ENCODE assay signal across 8 cellular contexts in genomic region chr1:40478276-40478675, GRCh38. TPM values are rescaled to one million over a fixed set of nuclear protein-coding genes. Genes with fewer than 3 reads are reported as not detected.
DNase-seq lines count a peak whose midpoint lies in the region; ATAC-seq and TF ChIP-seq lines count a peak whose summit lies in the region.

No MANE protein-coding gene starts in this region.

- no peaks in the 10 kb centered on the region for H4K20me1 ChIP-seq in OCI-LY1 (ENCODE audit: insufficient read depth, low read length)

- intact Hi-C loops in Caco-2 (cut with micrococcal nuclease; ENCODE audit: unreplicated experiment): no loop called here
- intact Hi-C loops in esophagus muscularis mucosa (cut with DNase I): no loop called here

- H3K9me3 Mint-ChIP-seq in Caco-2 (ENCODE audit: unreplicated experiment): peaks cover 16% of the 10 kb centered on the region

- TF ChIP-seq POLR2A in esophagus muscularis mucosa (IDR thresholded peaks at IDR 0.05; ENCODE audit: low read depth): no peak

- no peaks in the 10 kb centered on the region for H3F3A ChIP-seq in OCI-LY1 (ENCODE audit: insufficient read depth, low read length)

- no peak overlapping the region for H3K23ac ChIP-seq in trophoblast cell (ENCODE audit: low read length)

- H3K4me3 Mint-ChIP-seq in Caco-2 (ENCODE audit: unreplicated experiment): peak overlapping the region; percentile 81

- no peaks in the 10 kb centered on the region for H3K27me3 Mint-ChIP-seq in Caco-2 (ENCODE audit: insufficient read depth, unreplicated experiment)

- no peak for TF ChIP-seq EP300 in esophagus muscularis mucosa (IDR thresholded peaks at IDR 0.05)

- no peaks in the 10 kb centered on the region for H3K4me1 ChIP-seq in Caco-2
- peaks cover 15% of the 10 kb centered on the region for H3K4me1 ChIP-seq in OCI-LY1 (ENCODE audit: insufficient read depth, low read length, severe bottlenecking)
- H3K4me1 ChIP-seq in esophagus muscularis mucosa: peaks cover 4 to 16% (median 12%) of the 10 kb centered on the region in 4 donors
- peaks cover 2 to 6% of the 10 kb centered on the region in 2 experiments for H3K4me1 ChIP-seq in trophoblast cell (ENCODE audit: control insufficient read depth in 1 of 2, insufficient read depth in 2 of 2, low read length in 2 of 2)

- H3K27ac ChIP-seq in OCI-LY1 (ENCODE audit: low read depth, low read length, poor library complexity, severe bottlenecking) (no peak overlapping the region), esophagus muscularis mucosa (replicated peaks in 1 of 4) (peak overlapping the region; percentile 65 to 80 (median 76)), trophoblast cell (ENCODE audit: low read depth, low read length) (no peak overlapping the region)

- H3K36me3 Mint-ChIP-seq in Caco-2 (ENCODE audit: insufficient read depth, unreplicated experiment): peaks cover 12% of the 10 kb centered on the region

- 28% methylated on average over 2 of the region's 2 CpGs for WGBS in esophagus muscularis mucosa
- no CpG with 5 or more reads among the region's 2 CpGs for WGBS in trophoblast cell (ENCODE audit: extremely low coverage, insufficient coverage, insufficient read length)

- H2AFZ ChIP-seq in OCI-LY1 (ENCODE audit: low read length) (no peak overlapping the region), trophoblast cell (ENCODE audit: insufficient read depth, low read length, poor library complexity) (no peak overlapping the region)

- H3K9ac ChIP-seq in OCI-LY1 (ENCODE audit: low read length) (peak overlapping the region; percentile 83; the same call in 1 of the 2 replicates), trophoblast cell (ENCODE audit: low read length) (no peak overlapping the region)

- no peak for TF ChIP-seq CTCF in Caco-2 (IDR thresholded peaks at IDR 0.05; ENCODE audit: insufficient read depth in 1 of 2, low read depth in 1 of 2, low read length in 1 of 2, severe bottlenecking in 1 of 2, unreplicated experiment in 1 of 2)
- no peak for TF ChIP-seq CTCF in OCI-LY1 (IDR thresholded peaks at IDR 0.05; ENCODE audit: low read length)
- no peak for TF ChIP-seq CTCF in esophagus muscularis mucosa (IDR thresholded peaks at IDR 0.05)

- H3K27me3 ChIP-seq in Caco-2 (replicated peaks; ENCODE audit: control insufficient read depth, insufficient read depth, low read length) (no peaks in the 10 kb centered on the region), OCI-LY1 (ENCODE audit: insufficient read depth, low read length) (no peaks in the 10 kb centered on the region), esophagus muscularis mucosa (no peaks in the 10 kb centered on the region), trophoblast cell (ENCODE audit: insufficient read depth, low read length) (no peaks in the 10 kb centered on the region)

- H3K14ac ChIP-seq in trophoblast cell (ENCODE audit: low read length): no peak overlapping the region

- DNase-seq in Caco-2 (no peak), esophagus muscularis mucosa (ENCODE audit: extremely low spot score) (no peak), trophoblast cell (no peak)
- DNase-seq in stimulated activated CD4-positive, alpha-beta T cell treated with anti-CD3 and anti-CD28 coated beads, Interleukin-15, amount 100 ng/mL, for 24 hours: no peak
- DNase-seq in activated CD8-positive, alpha-beta memory T cell treated with anti-CD3 and anti-CD28 coated beads for 24 hours: no peak

- no peak overlapping the region for H2BK12ac ChIP-seq in trophoblast cell (ENCODE audit: low read length)

- no TSS peak for BruUV-seq in Caco-2 (replicated peaks; lab: Mats Ljungman, UMichigan)

- H3K79me2 ChIP-seq in OCI-LY1 (ENCODE audit: insufficient read depth, low read length) (no peaks in the 10 kb centered on the region), trophoblast cell (ENCODE audit: control insufficient read depth, insufficient read depth, low read length, poor library complexity) (peaks cover 4% of the 10 kb centered on the region)

- H3K4me2 ChIP-seq in OCI-LY1 (ENCODE audit: low read length) (peak overlapping the region; percentile 92), trophoblast cell (ENCODE audit: low read length) (peak overlapping the region; percentile 86)

- no peak overlapping the region for H4K12ac ChIP-seq in trophoblast cell (ENCODE audit: low read depth, low read length)

- CTCF ChIA-PET in Caco-2 (lab: Charles Lee): no interaction called here

- no peak overlapping the region for H3K4ac ChIP-seq in trophoblast cell (ENCODE audit: low read depth, low read length)

- H2AK5ac ChIP-seq in trophoblast cell (ENCODE audit: low read length): no peak overlapping the region

- no peak overlapping the region for H2BK120ac ChIP-seq in trophoblast cell (ENCODE audit: insufficient read depth, low read length, poor library complexity)

- H3K4me1 Mint-ChIP-seq in Caco-2 (ENCODE audit: low read depth, unreplicated experiment): no peaks in the 10 kb centered on the region

- no peaks in the 10 kb centered on the region for H3K9me2 ChIP-seq in OCI-LY1 (ENCODE audit: low read depth, low read length)

- H3K79me1 ChIP-seq in trophoblast cell (ENCODE audit: low read length): peaks cover 4% of the 10 kb centered on the region

- ATAC-seq in GM21529 (IDR thresholded peaks at IDR 0.05; ENCODE audit: unreplicated experiment): no peak
- ATAC-seq in GM19328 (IDR thresholded peaks at IDR 0.05; ENCODE audit: unreplicated experiment): no peak

- H3K18ac ChIP-seq in trophoblast cell (ENCODE audit: low read length): no peak overlapping the region

- no peak overlapping the region for H2BK5ac ChIP-seq in trophoblast cell (ENCODE audit: low read depth, low read length, poor library complexity)

- H3K36me3 ChIP-seq in Caco-2 (ENCODE audit: control insufficient read depth, insufficient read depth, low read length) (no peaks in the 10 kb centered on the region), OCI-LY1 (ENCODE audit: insufficient read depth, low read length) (peaks cover 22% of the 10 kb centered on the region), esophagus muscularis mucosa (peaks cover 0 to 26% (median 20%) of the 10 kb centered on the region in 4 donors), trophoblast cell (ENCODE audit: control insufficient read depth in 1 of 2, insufficient read depth in 2 of 2, low read length in 2 of 2) (peaks cover 0 to 2% of the 10 kb centered on the region in 2 experiments)

- H4K91ac ChIP-seq in trophoblast cell (ENCODE audit: low read depth, low read length): no peak overlapping the region

- H3K4me3 ChIP-seq in Caco-2 (ENCODE audit: low read depth, low read length): no peak overlapping the region
- H3K4me3 ChIP-seq in OCI-LY1 (ENCODE audit: low read depth, low read length, poor library complexity, severe bottlenecking): peak overlapping the region; percentile 78
- H3K4me3 ChIP-seq in esophagus muscularis mucosa: peak overlapping the region; percentile 87 to 98 (median 90)
- H3K4me3 ChIP-seq in trophoblast cell (ENCODE audit: low read depth, low read length): no peak overlapping the region

- H4K8ac ChIP-seq in trophoblast cell (ENCODE audit: low read depth, low read length): peak overlapping the region; percentile 51

- POLR2A ChIA-PET in Caco-2 (lab: Charles Lee): no interaction called here

- H3K27ac Mint-ChIP-seq in Caco-2 (ENCODE audit: unreplicated experiment): no peak overlapping the region

- H3K9me3 ChIP-seq in Caco-2: peaks cover 8% of the 10 kb centered on the region; the same call in 1 of the 2 replicates
- peaks cover 10% of the 10 kb centered on the region for H3K9me3 ChIP-seq in OCI-LY1 (ENCODE audit: low read length)
- peaks cover 0 to 26% (median 19%) of the 10 kb centered on the region in 4 donors for H3K9me3 ChIP-seq in esophagus muscularis mucosa
- peaks cover 7% of the 10 kb centered on the region for H3K9me3 ChIP-seq in trophoblast cell (ENCODE audit: insufficient read depth, low read depth, low read length)

RNA-seq across cellular contexts. Expression of gene ZFP69, which starts 1.2 kb away (rescaled TPM):
- total RNA-seq in Caco-2 (2022) (2.5 and 2.6 TPM in 2 replicates), esophagus muscularis mucosa (1 to 10 TPM; 2.5 to 5.8 (median 4.4) TPM)
- 1.8 TPM in 2 replicates for polyA plus RNA-seq in trophoblast cell (2013)

RNA-seq across cellular contexts. Expression of gene ZFP69B, which starts 28.0 kb away (rescaled TPM):
- 1.2 TPM in 2 replicates for total RNA-seq in Caco-2 (2022)
- under 1 TPM; 0.66 to 0.91 (median 0.79) TPM for total RNA-seq in esophagus muscularis mucosa
- 1.7 and 1.8 TPM in 2 replicates for polyA plus RNA-seq in trophoblast cell (2013)

RNA-seq across cellular contexts. Expression of gene EXO5, which starts 30.3 kb away (rescaled TPM):
- total RNA-seq in Caco-2 (2022) (6.4 and 9.1 TPM in 2 replicates), esophagus muscularis mucosa (10 to 100 TPM in 1 of 4 donors, 1 to 10 TPM in 3; 4.6 to 10.2 (median 6.7) TPM)
- polyA plus RNA-seq in trophoblast cell (2013): 5.7 and 5.8 TPM in 2 replicates

RNA-seq across cellular contexts. Expression of gene ZNF684, which starts 53.2 kb away (rescaled TPM):
- 2.6 and 3.2 TPM in 2 replicates for total RNA-seq in Caco-2 (2022)
- 1 to 10 TPM; 1.3 to 4.4 (median 3.4) TPM for total RNA-seq in esophagus muscularis mucosa
- polyA plus RNA-seq in trophoblast cell (2013): 2.6 and 3.3 TPM in 2 replicates

Comparison
In these comparisons a context has a peak if more than half of its experiments do, and no peak if none do; other contexts are left out.
1. H3K4me3 ChIP-seq: peak in OCI-LY1 (single experiment) and esophagus muscularis mucosa (4 of 4); none in Caco-2 (single experiment) and trophoblast cell (single experiment).
2. H3K27ac ChIP-seq: peak in esophagus muscularis mucosa (4 of 4); none in OCI-LY1 (single experiment) and trophoblast cell (single experiment).